Comparison of ENCODE assay signal across 13 cellular contexts in genomic region chr3:149385617-149386298, GRCh38. TPM values are rescaled to one million over a fixed set of nuclear protein-coding genes. Genes with fewer than 3 reads are reported as not detected.
DNase-seq lines count a peak whose midpoint lies in the region; ATAC-seq, FAIRE-seq and TF ChIP-seq lines count a peak whose summit lies in the region.
"Had no signal": no experiment of that assay in that cellular context is flagged by ENCODE, and none has a peak within 500 bp of the region (broad histone marks: within the 10 kb centered on the region; RNA-seq: fewer than 3 reads in every experiment).

No MANE protein-coding gene starts in this region.

- H3K4me3 ChIP-seq in AG04450 (ENCODE audit: low read depth, low read length) (no peak overlapping the region), hepatocyte (no peak overlapping the region), rectal smooth muscle tissue (ENCODE audit: low read length) (no peak overlapping the region)
- H3K4me3 ChIP-seq: GM12878 had no signal

- H3K27ac ChIP-seq in AG04450 (ENCODE audit: low read depth, low read length): peak overlapping the region; percentile 97
- H3K27ac ChIP-seq in hepatocyte: peak overlapping the region; percentile 93
- H3K27ac ChIP-seq in rectal smooth muscle tissue (ENCODE audit: low read depth, low read length): peak overlapping the region; percentile 60

- no peaks in the 10 kb centered on the region for H3K9me2 ChIP-seq in hepatocyte (replicated peaks; ENCODE audit: insufficient read depth)

- no peaks in the 10 kb centered on the region for H3K79me2 ChIP-seq in hepatocyte

- H4K20me1 ChIP-seq in hepatocyte (ENCODE audit: insufficient read depth, poor library complexity, severe bottlenecking): no peaks in the 10 kb centered on the region

- H2AFZ ChIP-seq in hepatocyte: no peak overlapping the region

- WGBS in hepatocyte (ENCODE audit: low lambda C conversion rate, missing lambda C conversion rate): 89% methylated on average over 7 of the region's 7 CpGs

- H3K27me3 ChIP-seq in AG04450 (ENCODE audit: control insufficient read depth, insufficient read depth, low read length) (no peaks in the 10 kb centered on the region), hepatocyte (no peaks in the 10 kb centered on the region), rectal smooth muscle tissue (ENCODE audit: control insufficient read depth, insufficient read depth, low read length) (no peaks in the 10 kb centered on the region)

- CTCF ChIA-PET in AG04450 (lab: Charles Lee): no interaction called here

- POLR2A ChIA-PET in AG04450 (lab: Yijun Ruan, JAX): interaction anchor here (0.5 to 2.1 kb wide), 3 partner anchors 8 to 705 kb away, joined by 3 to 4 read pairs (median 4); partner anchors contain the start of gene TM4SF1

- H3K9me3 ChIP-seq in AG04450 (ENCODE audit: control insufficient read depth, insufficient read depth, low read length) (no peaks in the 10 kb centered on the region), hepatocyte (ENCODE audit: low read depth) (no peaks in the 10 kb centered on the region)

- DNase-seq in AG04450 (ENCODE audit: low read depth, low spot score) (no peak), RCC 7860 (ENCODE audit: low spot score) (peak; percentile 5), hepatocyte (ENCODE audit: low spot score) (no peak), NCI-H345 treated with DMSO at 0.1 percent for 48 hours (lab: John Stamatoyannopoulos, UW; ENCODE audit: unreplicated experiment) (no peak), T-helper 9 cell (no peak)
- DNase-seq: activated CD8-positive, alpha-beta T cell treated with anti-CD3 and anti-CD28 coated beads, Interleukin-2, amount 10 ng/mL, durations not matched to agents 7 days and 5 days; activated gamma-delta T cell; central memory CD4-positive, alpha-beta T cell; naive thymus-derived CD8-positive, alpha-beta T cell had no signal

- FAIRE-seq in RCC 7860 (lab: Jason Lieb, UNC): no peak
- FAIRE-seq: GM12878 had no signal

- TF ChIP-seq CTCF in AG04450 (IDR thresholded peaks at IDR 0.05; ENCODE audit: low read depth, low read length) (no peak), hepatocyte (IDR thresholded peaks at IDR 0.05; ENCODE audit: poor library complexity) (no peak)

- ATAC-seq in GM18873 (IDR thresholded peaks at IDR 0.05; ENCODE audit: low FRiP score, unreplicated experiment): no peak
- ATAC-seq in GM19397 (IDR thresholded peaks at IDR 0.05; ENCODE audit: unreplicated experiment): no peak
- ATAC-seq: activated CD8-positive, alpha-beta T cell treated with anti-CD3 and anti-CD28 coated beads, Interleukin-2, amount 10 ng/mL, durations not matched to agents 7 days and 5 days; naive thymus-derived CD8-positive, alpha-beta T cell had no signal

- H3K4me2 ChIP-seq in hepatocyte: peak overlapping the region; percentile 15

- no peak overlapping the region for H3K9ac ChIP-seq in rectal smooth muscle tissue (ENCODE audit: low read length)

- H3K36me3 ChIP-seq in hepatocyte (replicated peaks; ENCODE audit: insufficient read depth, low read depth): no peaks in the 10 kb centered on the region
- H3K36me3 ChIP-seq in rectal smooth muscle tissue (ENCODE audit: control insufficient read depth, insufficient read depth, low read length): no peaks in the 10 kb centered on the region

- H3K4me1 ChIP-seq in hepatocyte (ENCODE audit: insufficient read depth) (peaks cover 48% of the 10 kb centered on the region), rectal smooth muscle tissue (ENCODE audit: control insufficient read depth, insufficient read depth, low read length) (peaks cover 14% of the 10 kb centered on the region)

RNA-seq across cellular contexts. Expression of gene TM4SF1, which starts 8.3 kb away (rescaled TPM):
- polyA plus RNA-seq in AG04450 (2011; rRNA removed) (232 and 260 TPM in 2 replicates), hepatocyte (179 and 194 TPM in 2 replicates)
- polyA minus RNA-seq in AG04450 (2011; rRNA and poly(A)+ RNA removed): 189 and 207 TPM in 2 replicates
- 164 and 166 TPM in 2 replicates for total RNA-seq in hepatocyte
- total RNA-seq: activated CD8-positive, alpha-beta T cell treated with anti-CD3 and anti-CD28 coated beads, Interleukin-2, amount 10 ng/mL, durations not matched to agents 7 days and 5 days; naive thymus-derived CD8-positive, alpha-beta T cell had no signal
- polyA plus RNA-seq: naive thymus-derived CD8-positive, alpha-beta T cell had no signal

RNA-seq across cellular contexts. Expression of gene TM4SF18, which starts 52.3 kb away (rescaled TPM):
- 0.09 TPM in 1 of 2 replicates, not detected in the other for polyA plus RNA-seq in AG04450 (2011; rRNA removed)
- polyA minus RNA-seq in AG04450 (2011; rRNA and poly(A)+ RNA removed): not detected in 2 replicates
- total RNA-seq in hepatocyte: 1.7 and 3.7 TPM in 2 replicates
- polyA plus RNA-seq in hepatocyte: 1.5 and 2.1 TPM in 2 replicates
- total RNA-seq: activated CD8-positive, alpha-beta T cell treated with anti-CD3 and anti-CD28 coated beads, Interleukin-2, amount 10 ng/mL, durations not matched to agents 7 days and 5 days; GM12878; naive thymus-derived CD8-positive, alpha-beta T cell had no signal
- polyA plus RNA-seq: naive thymus-derived CD8-positive, alpha-beta T cell had no signal
